12 cellular contexts compared by ENCODE assay signal in genomic region chr3:136120373-136121348, GRCh38.
DNase-seq lines count a peak whose midpoint lies in the region; ATAC-seq, FAIRE-seq and TF ChIP-seq lines count a peak whose summit lies in the region.
"Had no signal": no experiment of that assay in that cellular context is flagged by ENCODE, and none has a peak within 500 bp of the region (broad histone marks: within the 10 kb centered on the region; RNA-seq: fewer than 3 reads in every experiment).

No MANE protein-coding gene starts in this region.

- H3K4me1 ChIP-seq in ascending aorta, result no peaks in the 10 kb centered on the region
- H3K4me1 ChIP-seq: left lung, right atrium auricular region had no signal

- ATAC-seq in GM21447 (IDR thresholded peaks at IDR 0.05; ENCODE audit: unreplicated experiment) (peak; percentile 87), HG03103 (IDR thresholded peaks at IDR 0.05; ENCODE audit: low read depth, unreplicated experiment) (peak; percentile 67)
- ATAC-seq: activated naive CD8-positive, alpha-beta T cell treated with anti-CD3 and anti-CD28 coated beads, Interleukin-2, amount 50 U/mL, for 24 hours; esophagus mucosa; left lung had no signal

- H3K27ac Mint-ChIP-seq in progenitor cell of endocrine pancreas, result no peak overlapping the region
- H3K27ac Mint-ChIP-seq: activated naive CD8-positive, alpha-beta T cell treated with anti-CD3 and anti-CD28 coated beads, Interleukin-2, amount 50 U/mL, for 24 hours had no signal

- no peak overlapping the region for H3K27ac ChIP-seq in ascending aorta
- H3K27ac ChIP-seq: left lung, right atrium auricular region had no signal

- H3K36me3 Mint-ChIP-seq in progenitor cell of endocrine pancreas (ENCODE audit: insufficient read depth), result peaks cover 54% of the 10 kb centered on the region

- H3K9me3 Mint-ChIP-seq in progenitor cell of endocrine pancreas (ENCODE audit: low read depth), result peaks cover 21% of the 10 kb centered on the region
- H3K9me3 Mint-ChIP-seq: activated naive CD8-positive, alpha-beta T cell treated with anti-CD3 and anti-CD28 coated beads, Interleukin-2, amount 50 U/mL, for 24 hours had no signal

- intact Hi-C loops in ascending aorta (cut with DNase I), result no loop called here

- H3K27me3 ChIP-seq in ascending aorta, result no peaks in the 10 kb centered on the region
- H3K27me3 ChIP-seq: left lung, right atrium auricular region had no signal

- peaks cover 0 to 2% of the 10 kb centered on the region in 2 donors for H3K9me3 ChIP-seq in ascending aorta
- H3K9me3 ChIP-seq: left lung, right atrium auricular region had no signal

- H3K27me3 Mint-ChIP-seq in progenitor cell of endocrine pancreas, result no peaks in the 10 kb centered on the region

- TF ChIP-seq CTCF in ascending aorta (IDR thresholded peaks at IDR 0.05) (no peak), progenitor cell of endocrine pancreas (IDR thresholded peaks at IDR 0.05; ENCODE audit: unreplicated experiment) (no peak)

- DNase-seq in GM12891 (ENCODE audit: insufficient read length, low spot score), result no peak
- peak; percentile 29 for DNase-seq in amniotic epithelial cell (ENCODE audit: low read depth)
- no peak for DNase-seq in SKM-1 (lab: John Stamatoyannopoulos, UW; ENCODE audit: unreplicated experiment)
- no peak for DNase-seq in ascending aorta (ENCODE audit: low spot score in 2 of 2)
- DNase-seq in NCI-H128 (lab: John Stamatoyannopoulos, UW; ENCODE audit: unreplicated experiment), result no peak
- no peak for DNase-seq in progenitor cell of endocrine pancreas (ENCODE audit: low spot score, unreplicated experiment)
- DNase-seq: activated naive CD8-positive, alpha-beta T cell treated with anti-CD3 and anti-CD28 coated beads, Interleukin-2, amount 50 U/mL, for 24 hours; left lung had no signal

- no peak overlapping the region for H3K4me3 Mint-ChIP-seq in progenitor cell of endocrine pancreas (ENCODE audit: low read depth)
- H3K4me3 Mint-ChIP-seq: activated naive CD8-positive, alpha-beta T cell treated with anti-CD3 and anti-CD28 coated beads, Interleukin-2, amount 50 U/mL, for 24 hours had no signal

- peak; percentile 5 for FAIRE-seq in GM12891 (lab: Jason Lieb, UNC)

- no peaks in the 10 kb centered on the region for H3K4me1 Mint-ChIP-seq in progenitor cell of endocrine pancreas (ENCODE audit: low read depth)
- H3K4me1 Mint-ChIP-seq: activated naive CD8-positive, alpha-beta T cell treated with anti-CD3 and anti-CD28 coated beads, Interleukin-2, amount 50 U/mL, for 24 hours had no signal

- no peak for TF ChIP-seq POLR2A in GM12891 (IDR thresholded peaks at IDR 0.05; ENCODE audit: low read depth, low read length)

- peaks cover 0 to 5% of the 10 kb centered on the region in 2 donors for H3K36me3 ChIP-seq in ascending aorta
- H3K36me3 ChIP-seq: left lung, right atrium auricular region had no signal

- H3K4me3 ChIP-seq in ascending aorta, result no peak overlapping the region
- H3K4me3 ChIP-seq: left lung, right atrium auricular region had no signal

TF ChIP-seq in GM12891, 5 proteins besides CTCF, POLR2A, EP300 and RAD21:
- 0 out of 2 replicates have a peak, but pooled peaks have one; percentile 34 for TF ChIP-seq POU2F2 (IDR thresholded peaks at IDR 0.05; ENCODE audit: low read depth, low read length)
- no peak for TF ChIP-seq SPI1 (IDR thresholded peaks at IDR 0.05; ENCODE audit: low read depth, low read length)
